Comparison of ENCODE assay signal across 11 cellular contexts in the genomic region with DNA sequence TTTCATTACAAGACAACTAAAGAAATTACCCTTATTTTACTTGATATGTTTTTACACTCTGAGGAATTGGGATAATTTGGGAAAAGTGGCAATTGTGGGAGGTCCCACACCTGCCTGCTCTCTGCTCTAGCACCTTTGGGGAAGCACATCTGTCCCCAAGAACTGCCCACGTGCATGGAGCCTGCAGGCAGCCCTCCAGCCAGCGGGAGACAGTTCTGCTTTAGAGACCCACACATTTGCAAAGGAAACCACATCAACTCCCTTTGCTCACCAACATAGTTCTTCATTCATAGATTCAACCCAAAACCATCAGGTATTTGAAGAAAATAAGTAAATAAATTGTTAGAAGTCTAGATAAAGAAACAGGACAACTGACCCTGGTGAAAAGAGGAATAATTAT.
DNase-seq lines count a peak whose midpoint lies in the region; ATAC-seq and TF ChIP-seq lines count a peak whose summit lies in the region.
"Had no signal": no experiment of that assay in that cellular context is flagged by ENCODE, and none has a peak within 500 bp of the region (broad histone marks: within the 10 kb centered on the region; RNA-seq: fewer than 3 reads in every experiment).

No MANE protein-coding gene starts in this region.

- H3K9me3 ChIP-seq in SU-DHL-6 (ENCODE audit: insufficient read depth, low read length) = no peaks in the 10 kb centered on the region
- H3K9me3 ChIP-seq in heart right ventricle = no peaks in the 10 kb centered on the region

- H3K27me3 ChIP-seq in SU-DHL-6 (ENCODE audit: low read length) (no peaks in the 10 kb centered on the region), heart right ventricle (no peaks in the 10 kb centered on the region)

- DNase-seq in GM10248 (ENCODE audit: extremely low spot score) (peak; percentile 36), HuH-7 (ENCODE audit: low spot score) (no peak), heart right ventricle (no peak), NCI-H2196 (lab: John Stamatoyannopoulos, UW; ENCODE audit: unreplicated experiment) (no peak)
- DNase-seq: activated CD4-positive, CD25-positive, alpha-beta regulatory T cell treated with anti-CD3 and anti-CD28 coated beads, Interleukin-2, amount 50 U/mL, for 72 hours; Right ventricle myocardium superior; stimulated activated naive CD8-positive, alpha-beta T cell treated with anti-CD3 and anti-CD28 coated beads, Interleukin-15, Interleukin-2, amounts not matched to agents 100 U/mL and 50 U/mL, for 24 hours had no signal

- intact Hi-C loops in heart right ventricle (cut with DNase I) = no loop called here

- POLR2A ChIA-PET in GM10248 (lab: Yijun Ruan, JAX) = no interaction called here

- H3K4me3 ChIP-seq in SU-DHL-6 (ENCODE audit: insufficient read depth, low read length, poor library complexity, severe bottlenecking) (no peak overlapping the region), heart right ventricle (no peak overlapping the region)

- H3K36me3 ChIP-seq in SU-DHL-6 (ENCODE audit: low read length) = no peaks in the 10 kb centered on the region
- H3K36me3 ChIP-seq in heart right ventricle = no peaks in the 10 kb centered on the region

- no peaks in the 10 kb centered on the region for H3K79me2 ChIP-seq in SU-DHL-6 (ENCODE audit: insufficient read depth, low read length)

- peaks cover 2 to 23% (median 12%) of the 10 kb centered on the region in 9 donors for H3K4me1 ChIP-seq in heart right ventricle

- no peak overlapping the region for H3K9ac ChIP-seq in SU-DHL-6 (ENCODE audit: low read length)

- TF ChIP-seq CTCF in GM10248 (IDR thresholded peaks at IDR 0.05; ENCODE audit: control extremely low read depth, extremely low read depth, low read depth, missing control alignments) (no peak), SU-DHL-6 (IDR thresholded peaks at IDR 0.05; ENCODE audit: insufficient read depth, low read length, poor library complexity, severe bottlenecking) (no peak), heart right ventricle (IDR thresholded peaks at IDR 0.05) (no peak)

- H3F3A ChIP-seq in SU-DHL-6 (ENCODE audit: insufficient read depth) = no peaks in the 10 kb centered on the region; the same call in 1 of the 2 replicates

- CTCF ChIA-PET in GM10248 (lab: Yijun Ruan, JAX) = no interaction called here

- no peaks in the 10 kb centered on the region for H3K9me2 ChIP-seq in SU-DHL-6 (replicated peaks; ENCODE audit: insufficient read depth, low read length)

- no peaks in the 10 kb centered on the region for H4K20me1 ChIP-seq in SU-DHL-6 (ENCODE audit: low read depth, low read length)

- ATAC-seq in GM19468 (IDR thresholded peaks at IDR 0.05; ENCODE audit: extremely low read depth, unreplicated experiment) (peak; percentile 48), HG03135 (IDR thresholded peaks at IDR 0.05; ENCODE audit: unreplicated experiment) (peak; percentile 52), heart right ventricle (no peak), GM19397 (IDR thresholded peaks at IDR 0.05; ENCODE audit: unreplicated experiment) (no peak)
- ATAC-seq: stimulated activated naive CD8-positive, alpha-beta T cell treated with anti-CD3 and anti-CD28 coated beads, Interleukin-15, Interleukin-2, amounts not matched to agents 100 U/mL and 50 U/mL, for 24 hours had no signal

- H3K4me2 ChIP-seq in SU-DHL-6 (ENCODE audit: low read depth, low read length, poor library complexity, severe bottlenecking) = peak overlapping the region; percentile 18

- WGBS in heart right ventricle, 2 donors = 77% methylated on average over 2 of the region's 2 CpGs

- no peak overlapping the region for H2AFZ ChIP-seq in SU-DHL-6 (ENCODE audit: low read depth, low read length, severe bottlenecking)

- no peak overlapping the region for H3K27ac ChIP-seq in SU-DHL-6 (ENCODE audit: low read depth, low read length)
- H3K27ac ChIP-seq in heart right ventricle = no peak overlapping the region

Comparison
In these comparisons a context has a peak if more than half of its experiments do, and no peak if none do; other contexts are left out.
1. ATAC-seq: peak in GM19468 (single experiment) and HG03135 (single experiment); none in heart right ventricle (0 of 8) and GM19397 (single experiment).